ENCODE assay signal across 11 cellular contexts in genomic region chr2:108377411-108377810, GRCh38. TPM values are rescaled to one million over a fixed set of nuclear protein-coding genes. Genes with fewer than 3 reads are reported as not detected.
DNase-seq lines count a peak whose midpoint lies in the region; ATAC-seq, FAIRE-seq and TF ChIP-seq lines count a peak whose summit lies in the region.
"Had no signal": no experiment of that assay in that cellular context is flagged by ENCODE, and none has a peak within 500 bp of the region (broad histone marks: within the 10 kb centered on the region; RNA-seq: fewer than 3 reads in every experiment).

No MANE protein-coding gene starts in this region.

- peaks cover 17% of the 10 kb centered on the region for H3K4me1 Mint-ChIP-seq in dendritic cell treated with granulocyte-macrophage colony-stimulating factor and Interleukin-4, amounts not matched to agents 40 ng/mL and 50 ng/mL, for 4 days (ENCODE audit: low read depth)
- H3K4me1 Mint-ChIP-seq: CD4-positive, alpha-beta memory T cell had no signal

- H3K36me3 ChIP-seq in GM23248 (ENCODE audit: low read depth) = no peaks in the 10 kb centered on the region
- no peaks in the 10 kb centered on the region; a peak in 1 of 5 replicates for H3K36me3 ChIP-seq in HepG2 (replicated peaks in 1 of 2; ENCODE audit: control insufficient read depth in 1 of 2, insufficient read depth in 2 of 2, low read length in 2 of 2)
- no peaks in the 10 kb centered on the region for H3K36me3 ChIP-seq in skeletal muscle satellite cell (ENCODE audit: insufficient read depth, low read length)

- H4K20me1 ChIP-seq in GM23248 (ENCODE audit: insufficient read depth) (no peaks in the 10 kb centered on the region), HepG2 (ENCODE audit: insufficient read depth, low read length) (no peaks in the 10 kb centered on the region)

- H3F3A ChIP-seq in GM23248 (ENCODE audit: insufficient read depth) = no peaks in the 10 kb centered on the region

- no peak for TF ChIP-seq CTCF in HepG2 (CRISPR knock-in tag; IDR thresholded peaks at IDR 0.05)

- no peaks in the 10 kb centered on the region for H3K27me3 Mint-ChIP-seq in dendritic cell treated with granulocyte-macrophage colony-stimulating factor and Interleukin-4, amounts not matched to agents 40 ng/mL and 50 ng/mL, for 4 days

- H3K27me3 ChIP-seq in GM23248 (replicated peaks; ENCODE audit: insufficient read depth) (no peaks in the 10 kb centered on the region), HepG2 (ENCODE audit: control insufficient read depth in 1 of 2, insufficient read depth in 2 of 2, low read length in 2 of 2) (no peaks in the 10 kb centered on the region), skeletal muscle satellite cell (ENCODE audit: control insufficient read depth, insufficient read depth, low read length) (no peaks in the 10 kb centered on the region)

- TF ChIP-seq RAD21 in HepG2 (CRISPR knock-in tag; IDR thresholded peaks at IDR 0.05) = no peak

- intact Hi-C loops in dendritic cell treated with granulocyte-macrophage colony-stimulating factor and Interleukin-4, amounts not matched to agents 40 ng/mL and 50 ng/mL, for 4 days (cut with micrococcal nuclease) = no loop called here
- intact Hi-C loops in HepG2 (cut with micrococcal nuclease; ENCODE audit: unreplicated experiment) = no loop called here

- H3K4me3 Mint-ChIP-seq in dendritic cell treated with granulocyte-macrophage colony-stimulating factor and Interleukin-4, amounts not matched to agents 40 ng/mL and 50 ng/mL, for 4 days = peak overlapping the region; percentile 17
- H3K4me3 Mint-ChIP-seq: CD4-positive, alpha-beta memory T cell had no signal

- CTCF ChIA-PET in HepG2 (lab: Yijun Ruan, JAX; ENCODE audit: low intra/inter-chr PET ratio, low total read pairs) = no interaction called here

- TF ChIP-seq EP300 in HepG2 (IDR thresholded peaks at IDR 0.05; ENCODE audit: low read depth in 2 of 2, low read length in 2 of 2) (no peak), HepG2 (CRISPR knock-in tag; IDR thresholded peaks at IDR 0.05; ENCODE audit: borderline replicate concordance) (no peak)

- H3K9me3 ChIP-seq in GM23248 (ENCODE audit: low read depth) (no peaks in the 10 kb centered on the region), HepG2 (ENCODE audit: low read length) (no peaks in the 10 kb centered on the region), skeletal muscle satellite cell (replicated peaks; ENCODE audit: low read length) (no peaks in the 10 kb centered on the region)

- no peak overlapping the region for H3K9ac ChIP-seq in GM23248
- peak overlapping the region; percentile 76; the same call in 1 of the 2 replicates for H3K9ac ChIP-seq in HepG2 (ENCODE audit: insufficient read depth, low read depth, low read length)
- H3K9ac ChIP-seq in skeletal muscle satellite cell (ENCODE audit: low read depth, low read length) = no peak overlapping the region

- DNase-seq in GM23248 (no peak), HepG2 (ENCODE audit: low spot score) (peak; percentile 20), activated T-cell treated with anti-CD3 and anti-CD28 coated beads for 4 hours (no peak), kidney tubule cell (ENCODE audit: low spot score) (no peak)
- DNase-seq in activated CD8-positive, alpha-beta memory T cell treated with anti-CD3 and anti-CD28 coated beads for 24 hours = no peak
- DNase-seq: amniotic stem cell; CD4-positive, alpha-beta memory T cell; KBM-7 had no signal

- POLR2A ChIA-PET in HepG2 (lab: Yijun Ruan, JAX) = interaction anchor here (0.8 to 1.9 kb wide), 8 partner anchors 8 to 156 kb away, joined by 3 to 10 read pairs (median 5); partner anchors contain the start of genes GCC2 and LIMS1

- in situ Hi-C loops in GM23248 (cut with MboI) = no loop called here
- in situ Hi-C loops in HepG2 (cut with HindIII; ENCODE audit: extremely low pct_ligation_motif_present, low pct_unique_long_range_greater_than_20kb) = no loop called here

- FAIRE-seq in HepG2 (lab: Jason Lieb, UNC) = no peak

- no peak for TF ChIP-seq POLR2A in HepG2 (IDR thresholded peaks at IDR 0.05; ENCODE audit: insufficient read depth in 1 of 2, low read depth in 2 of 2, low read length in 2 of 2)

- H3K9me2 ChIP-seq in GM23248 (ENCODE audit: insufficient read depth) = no peaks in the 10 kb centered on the region

- H3K9me3 Mint-ChIP-seq in dendritic cell treated with granulocyte-macrophage colony-stimulating factor and Interleukin-4, amounts not matched to agents 40 ng/mL and 50 ng/mL, for 4 days = no peaks in the 10 kb centered on the region
- H3K9me3 Mint-ChIP-seq: CD4-positive, alpha-beta memory T cell had no signal

- H3K79me2 ChIP-seq in GM23248 (ENCODE audit: insufficient read depth) (no peaks in the 10 kb centered on the region), HepG2 (ENCODE audit: insufficient read depth, low read length) (no peaks in the 10 kb centered on the region)

- WGBS in GM23248 (ENCODE audit: low coverage in 1 of 2, low lambda C conversion rate in 2 of 2, missing lambda C conversion rate in 2 of 2), 2 experiments = 10 to 17% methylated on average over 1 of the region's 1 CpG
- 0% methylated on average over 1 of the region's 1 CpG for WGBS in HepG2 (ENCODE audit: low lambda C conversion rate)

- H3K4me2 ChIP-seq in GM23248 (ENCODE audit: unreplicated experiment) = no peak overlapping the region
- peak overlapping the region; percentile 92 for H3K4me2 ChIP-seq in HepG2 (ENCODE audit: low read depth, low read length)
- H3K4me2 ChIP-seq in skeletal muscle satellite cell (ENCODE audit: low read length) = peak overlapping the region; percentile 27

- peak; percentile 67 for ATAC-seq in HepG2
- no peak for ATAC-seq in GM18909 (IDR thresholded peaks at IDR 0.05; ENCODE audit: poor library complexity, unreplicated experiment)

- H3K27ac ChIP-seq in GM23248 (no peak overlapping the region), HepG2 (ENCODE audit: extremely low read length, insufficient read depth, low read length) (peak overlapping the region; percentile 55)

- H2AFZ ChIP-seq in GM23248 (peak overlapping the region; percentile 20), HepG2 (ENCODE audit: low read length) (peak overlapping the region; percentile 60)

- no peaks in the 10 kb centered on the region for H3K36me3 Mint-ChIP-seq in dendritic cell treated with granulocyte-macrophage colony-stimulating factor and Interleukin-4, amounts not matched to agents 40 ng/mL and 50 ng/mL, for 4 days (ENCODE audit: low read depth)
- H3K36me3 Mint-ChIP-seq: CD4-positive, alpha-beta memory T cell had no signal

- H3K4me3 ChIP-seq in GM23248 = no peak overlapping the region
- H3K4me3 ChIP-seq in HepG2 (replicated peaks in 1 of 3; ENCODE audit: insufficient read depth in 1 of 3, low read depth in 2 of 3, low read length in 3 of 3) = peak overlapping the region; percentile 54 to 74 (median 64)
- no peak overlapping the region for H3K4me3 ChIP-seq in skeletal muscle satellite cell (ENCODE audit: low read length)

- H3K27ac Mint-ChIP-seq in dendritic cell treated with granulocyte-macrophage colony-stimulating factor and Interleukin-4, amounts not matched to agents 40 ng/mL and 50 ng/mL, for 4 days = peak overlapping the region; percentile 53
- H3K27ac Mint-ChIP-seq: CD4-positive, alpha-beta memory T cell had no signal

- H3K4me1 ChIP-seq in GM23248 (ENCODE audit: insufficient read depth) = no peaks in the 10 kb centered on the region
- peaks cover 38% of the 10 kb centered on the region for H3K4me1 ChIP-seq in HepG2 (ENCODE audit: insufficient read depth, low read length)
- H3K4me1 ChIP-seq in skeletal muscle satellite cell (ENCODE audit: control insufficient read depth, insufficient read depth, low read length) = peaks cover 11% of the 10 kb centered on the region

- BruUV-seq in HepG2 (replicated peaks; lab: Mats Ljungman, UMichigan) = no TSS peak

TF ChIP-seq in HepG2, 621 proteins besides CTCF, POLR2A, EP300 and RAD21 (continues in another document):
- TF ChIP-seq JUNB (CRISPR knock-in tag; IDR thresholded peaks at IDR 0.05; ENCODE audit: borderline replicate concordance) (no peak), ZNF709 (CRISPR knock-in tag; IDR thresholded peaks at IDR 0.05) (0 out of 2 replicates have a peak, but pooled peaks have one; percentile 31), TBX2 (CRISPR knock-in tag; IDR thresholded peaks at IDR 0.05; ENCODE audit: borderline replicate concordance) (0 out of 2 replicates have a peak, but pooled peaks have one; percentile 10), ARNT2 (CRISPR knock-in tag; IDR thresholded peaks at IDR 0.05; ENCODE audit: low read depth) (0 out of 2 replicates have a peak, but pooled peaks have one; percentile 12), NR2C2 (CRISPR knock-in tag; IDR thresholded peaks at IDR 0.05; ENCODE audit: borderline replicate concordance) (peak; percentile 9; the same call in 1 of the 2 replicates), ARNTL (CRISPR knock-in tag; IDR thresholded peaks at IDR 0.05) (0 out of 2 replicates have a peak, but pooled peaks have one; percentile 23), KLF11 (CRISPR knock-in tag; IDR thresholded peaks at IDR 0.05) (0 out of 2 replicates have a peak, but pooled peaks have one; percentile 33)

RNA-seq across cellular contexts. Expression of gene SULT1C4, which starts 0.3 kb away (rescaled TPM):
- not detected in 2 replicates for total RNA-seq in GM23248 (2014; rRNA removed; shearing (Covaris generic))
- not detected in 2 replicates for polyA plus RNA-seq in GM23248 (2016; fragmentation: Nextera tagmentation; extraction: Ambion mirVana)
- 1.3 and 2.6 TPM in 2 replicates for total RNA-seq in HepG2 (2016; rRNA removed; fragmentation: Illumina TruSeq; extraction: Trizol)
- total RNA-seq in HepG2 (2016; cell fraction: cytosol; rRNA removed; fragmentation: Illumina TruSeq; extraction: Trizol; ENCODE audit: low read depth) = 0.44 and 1.4 TPM in 2 replicates
- total RNA-seq in HepG2 (2016; cell fraction: insoluble cytoplasmic fraction; rRNA removed; fragmentation: Illumina TruSeq; extraction: Trizol) = 1.6 and 2.7 TPM in 2 replicates
- total RNA-seq in HepG2 (2016; cell fraction: membrane; rRNA removed; fragmentation: Illumina TruSeq; extraction: Trizol) = 0.69 and 1.0 TPM in 2 replicates
- total RNA-seq in HepG2 (2016; cell fraction: nucleus; rRNA removed; fragmentation: Illumina TruSeq; extraction: Trizol) = 1.6 and 2.1 TPM in 2 replicates
- polyA plus RNA-seq in HepG2 (2011; rRNA removed) = 8.3 and 8.6 TPM in 2 replicates
- polyA plus RNA-seq in HepG2 (2011; cell fraction: cytosol; rRNA removed) = 3.3 and 6.0 TPM in 2 replicates
- polyA plus RNA-seq in HepG2 (2011; cell fraction: nucleus; rRNA removed) = 6.7 and 11.5 TPM in 2 replicates
- polyA plus RNA-seq in HepG2 (2012) = 10.1 and 13.4 TPM in 2 replicates
- 0.19 and 0.44 TPM in 2 replicates for polyA plus RNA-seq in HepG2 (2016; cell fraction: cytosol; fragmentation: Illumina TruSeq; extraction: Trizol; ENCODE audit: low read depth)
- polyA plus RNA-seq in HepG2 (2016; cell fraction: insoluble cytoplasmic fraction; fragmentation: Illumina TruSeq; extraction: Trizol; ENCODE audit: low read depth) = 2.9 and 3.1 TPM in 2 replicates
- 0.28 and 0.62 TPM in 2 replicates for polyA plus RNA-seq in HepG2 (2016; cell fraction: membrane; fragmentation: Illumina TruSeq; extraction: Trizol; ENCODE audit: low read depth)
- polyA plus RNA-seq in HepG2 (2016; cell fraction: nucleus; fragmentation: Illumina TruSeq; extraction: Trizol; ENCODE audit: insufficient read depth, low read depth) = 3.3 and 3.7 TPM in 2 replicates
- 5.0 TPM in 1 of 2 replicates, not detected in the other for polyA minus RNA-seq in HepG2 (2011; rRNA and poly(A)+ RNA removed; ENCODE audit: low replicate concordance)
- polyA minus RNA-seq in HepG2 (2011; cell fraction: cytosol; rRNA and poly(A)+ RNA removed) = 4.2 and 7.0 TPM in 2 replicates
- 12.0 and 17.8 TPM in 2 replicates for polyA minus RNA-seq in HepG2 (2011; cell fraction: nucleus; rRNA and poly(A)+ RNA removed)
- 0.25 TPM in 1 of 2 replicates, not detected in the other for total RNA-seq in skeletal muscle satellite cell (2012; rRNA removed)
- total RNA-seq: CD4-positive, alpha-beta memory T cell had no signal
- polyA plus RNA-seq: CD4-positive, alpha-beta memory T cell had no signal

Comparison
In these comparisons a context has a peak if more than half of its experiments do, and no peak if none do; other contexts are left out.
1. H3K4me3 ChIP-seq: peak in HepG2 (3 of 3); none in GM23248 (single experiment) and skeletal muscle satellite cell (single experiment).